In the genomic region with DNA sequence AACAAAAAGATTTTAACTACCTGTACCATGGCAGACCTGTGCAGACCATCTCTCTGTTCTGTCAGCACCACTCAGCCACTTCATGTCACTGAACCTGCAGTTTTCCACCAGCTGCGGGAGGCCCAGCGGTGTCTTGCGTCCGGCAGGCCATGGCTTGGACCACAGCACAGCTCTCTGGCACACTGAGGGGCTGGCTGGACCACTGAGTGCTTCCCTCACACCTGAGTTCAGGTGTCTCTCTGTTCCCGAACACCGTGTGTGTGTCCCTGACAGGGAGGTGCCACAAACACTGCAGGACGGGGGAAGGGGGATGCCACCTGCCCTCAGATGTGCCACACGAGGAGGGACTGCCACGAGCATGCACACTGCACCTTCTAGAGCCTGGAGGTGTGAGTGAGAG, we compare ENCODE assay signal across 1 cellular context.
TF ChIP-seq lines count a peak whose summit lies in the region.

No MANE protein-coding gene starts in this region.

TF ChIP-seq in IMR-90, 13 proteins besides CTCF, POLR2A, EP300 and RAD21:
- no peak for TF ChIP-seq MAZ (IDR thresholded peaks at IDR 0.05; ENCODE audit: borderline replicate concordance, low read depth, low read length)
- no peak for TF ChIP-seq MXI1 (IDR thresholded peaks at IDR 0.05; ENCODE audit: borderline replicate concordance, low read depth, low read length)
- TF ChIP-seq, protein P1, sequence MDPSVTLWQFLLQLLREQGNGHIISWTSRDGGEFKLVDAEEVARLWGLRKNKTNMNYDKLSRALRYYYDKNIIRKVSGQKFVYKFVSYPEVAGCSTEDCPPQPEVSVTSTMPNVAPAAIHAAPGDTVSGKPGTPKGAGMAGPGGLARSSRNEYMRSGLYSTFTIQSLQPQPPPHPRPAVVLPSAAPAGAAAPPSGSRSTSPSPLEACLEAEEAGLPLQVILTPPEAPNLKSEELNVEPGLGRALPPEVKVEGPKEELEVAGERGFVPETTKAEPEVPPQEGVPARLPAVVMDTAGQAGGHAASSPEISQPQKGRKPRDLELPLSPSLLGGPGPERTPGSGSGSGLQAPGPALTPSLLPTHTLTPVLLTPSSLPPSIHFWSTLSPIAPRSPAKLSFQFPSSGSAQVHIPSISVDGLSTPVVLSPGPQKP (IDR thresholded peaks at IDR 0.05; ENCODE audit: borderline replicate concordance, low read depth, low read length): no peak
- TF ChIP-seq CHD1 (IDR thresholded peaks at IDR 0.05; ENCODE audit: low read depth, low read length): no peak
- no peak for TF ChIP-seq RCOR1 (IDR thresholded peaks at IDR 0.05; ENCODE audit: insufficient replicate concordance, low read length)
- TF ChIP-seq MAFK (IDR thresholded peaks at IDR 0.05; ENCODE audit: low read depth, low read length): no peak
- TF ChIP-seq CEBPB (IDR thresholded peaks at IDR 0.05; ENCODE audit: low read depth, low read length): no peak
- TF ChIP-seq BHLHE40 (IDR thresholded peaks at IDR 0.05; ENCODE audit: low read depth, low read length): no peak
- no peak for TF ChIP-seq USF2 (IDR thresholded peaks at IDR 0.05; ENCODE audit: low read depth, low read length)
- no peak for TF ChIP-seq RFX5 (IDR thresholded peaks at IDR 0.05; ENCODE audit: low read depth, low read length)
- no peak for TF ChIP-seq NFE2L2 (IDR thresholded peaks at IDR 0.05; ENCODE audit: low read depth, low read length)
- TF ChIP-seq FOS (IDR thresholded peaks at IDR 0.05; ENCODE audit: low read depth, low read length): no peak
- TF ChIP-seq SMC3 (IDR thresholded peaks at IDR 0.05; ENCODE audit: low read depth, low read length): no peak
TF ChIP-seq in IMR-90: peak in this region for 0.
